Comparison of ENCODE assay signal across 8 cellular contexts in genomic region chr19:2329162-2329505, GRCh38. TPM values are rescaled to one million over a fixed set of nuclear protein-coding genes. Genes with fewer than 3 reads are reported as not detected.
DNase-seq lines count a peak whose midpoint lies in the region; ATAC-seq and TF ChIP-seq lines count a peak whose summit lies in the region.

No MANE protein-coding gene starts in this region.

- 2 to 8% methylated on average over 18 of the region's 18 CpGs for WGBS in sigmoid colon, 2 donors

- no peaks in the 10 kb centered on the region for H3K27me3 ChIP-seq in sigmoid colon

- H3K27ac ChIP-seq in SK-N-MC (no peak overlapping the region), sigmoid colon (peak overlapping the region; percentile 73 to 88 (median 82))

- TF ChIP-seq CTCF in GM12865 (IDR thresholded peaks at IDR 0.05; ENCODE audit: insufficient read depth, low read depth, low read length, missing control alignments) (no peak), foreskin fibroblast (IDR thresholded peaks at IDR 0.05; ENCODE audit: low read depth, low read length) (no peak), sigmoid colon (IDR thresholded peaks at IDR 0.05) (no peak)

- no peak for ATAC-seq in GM19035 (IDR thresholded peaks at IDR 0.05; ENCODE audit: unreplicated experiment)

- TF ChIP-seq EP300 in sigmoid colon (IDR thresholded peaks at IDR 0.05): no peak

- H3K9ac ChIP-seq in SK-N-MC (ENCODE audit: insufficient read length): peak overlapping the region; percentile 90

- TF ChIP-seq POLR2A in sigmoid colon (IDR thresholded peaks at IDR 0.05): no peak

- peak overlapping the region; percentile 89 for H3K4me3 ChIP-seq in GM12865 (ENCODE audit: low read depth, low read length)
- peak overlapping the region; percentile 94 for H3K4me3 ChIP-seq in SK-N-MC
- H3K4me3 ChIP-seq in foreskin fibroblast (ENCODE audit: low read depth in 1 of 2, low read length in 2 of 2): peak overlapping the region; percentile 82 to 97
- peak overlapping the region; percentile 80 to 98 (median 90) for H3K4me3 ChIP-seq in sigmoid colon

- peaks cover 0 to 66% (median 59%) of the 10 kb centered on the region in 4 donors for H3K4me1 ChIP-seq in sigmoid colon

- H3K9me3 ChIP-seq in SK-N-MC (ENCODE audit: low read depth, low read length) (no peaks in the 10 kb centered on the region), sigmoid colon (no peaks in the 10 kb centered on the region)

- intact Hi-C loops in sigmoid colon (cut with DNase I): loop anchor here (5.0 kb wide), 2 partner anchors 57 to 177 kb away; partner anchors contain the start of gene AP3D1

- H3K36me3 ChIP-seq in SK-N-MC (ENCODE audit: insufficient read depth, low read length) (peaks cover 18% of the 10 kb centered on the region; the same call in 1 of the 2 replicates), sigmoid colon (peaks cover 0 to 15% (median 5%) of the 10 kb centered on the region in 4 donors)

- DNase-seq in GM12865 (ENCODE audit: low read depth) (no peak), SK-N-MC (ENCODE audit: low read depth, low spot score) (no peak), foreskin fibroblast (peak in 1 of 2 donors; percentile 32), sigmoid colon (no peak), DMS79 treated with DMSO at 0.1 percent for 48 hours (lab: John Stamatoyannopoulos, UW) (no peak), T-helper 9 cell (no peak), SHP77 (lab: John Stamatoyannopoulos, UW) (no peak)

RNA-seq across cellular contexts. Expression of gene SPPL2B, which starts 0.7 kb away (rescaled TPM):
- total RNA-seq in sigmoid colon: 10 to 100 TPM; 14.6 to 47.4 (median 24.0) TPM
- 100 to 1,000 TPM in 1 of 3 donors, 10 to 100 TPM in 1, 1 to 10 TPM in 1; 6.0 to 145 (median 12.0) TPM for polyA plus RNA-seq in sigmoid colon

RNA-seq across cellular contexts. Expression of gene LSM7, which starts 0.7 kb away (rescaled TPM):
- total RNA-seq in sigmoid colon: 100 to 1,000 TPM in 2 of 4 donors, 10 to 100 TPM in 2; 51.5 to 139 (median 100) TPM
- 100 to 1,000 TPM; 234 to 427 (median 235) TPM for polyA plus RNA-seq in sigmoid colon

RNA-seq across cellular contexts. Expression of gene LINGO3, which starts 21.2 kb away (rescaled TPM):
- under 1 TPM in 1 of 4 donors, not detected in 3; 0.14 TPM for total RNA-seq in sigmoid colon
- polyA plus RNA-seq in sigmoid colon: under 1 TPM in 1 of 3 donors, not detected in 2; 0.70 TPM

RNA-seq across cellular contexts. Expression of gene TMPRSS9, which starts 30.9 kb away (rescaled TPM):
- under 1 TPM in 3 of 4 donors, not detected in 1; 0.16 to 0.68 (median 0.28) TPM for total RNA-seq in sigmoid colon
- polyA plus RNA-seq in sigmoid colon: under 1 TPM in 1 of 3 donors, not detected in 2; 0.26 TPM

RNA-seq across cellular contexts. Expression of gene PEAK3, which starts 47.2 kb away (rescaled TPM):
- total RNA-seq in sigmoid colon: under 1 TPM; 0.41 to 0.82 (median 0.63) TPM
- polyA plus RNA-seq in sigmoid colon: under 1 TPM; under 0.01 to 0.74 (median 0.46) TPM
